Comparison of ENCODE assay signal across 34 cellular contexts in genomic region chr2:179553382-179553781, GRCh38.
"Had no signal": no experiment of that assay in that cellular context is flagged by ENCODE, and none has a peak within 500 bp of the region (broad histone marks: within the 10 kb centered on the region; RNA-seq: fewer than 3 reads in every experiment).

No MANE protein-coding gene starts in this region.

- H3K27me3 ChIP-seq: adrenal gland, ascending aorta, body of pancreas, brain microvascular endothelial cell, breast epithelium, cardiac muscle cell had no signal

- H3K27ac ChIP-seq: adrenal gland, ascending aorta, body of pancreas, brain microvascular endothelial cell, breast epithelium, cardiac muscle cell had no signal

- FAIRE-seq: astrocyte, bronchial epithelial cell had no signal

- H3K4me3 ChIP-seq: adrenal gland, ascending aorta, body of pancreas, breast epithelium, cardiac muscle cell had no signal

- DNase-seq: activated effector memory CD4-positive, alpha-beta T cell treated with anti-CD3 and anti-CD28 coated beads, Interleukin-2, amount 50 U/mL, for 16 hours; activated effector memory CD4-positive, alpha-beta T cell treated with Interleukin-2 at 50 U/mL for 16 hours; activated gamma-delta T cell; activated gamma-delta T cell treated with Interleukin-2 at 50 U/mL for 16 hours; activated naive CD4-positive, alpha-beta T cell; activated naive CD4-positive, alpha-beta T cell treated with anti-CD3 and anti-CD28 coated beads for 36 hours; activated naive CD4-positive, alpha-beta T cell treated with anti-CD3 and anti-CD28 coated beads, Interleukin-2, amount 10 ng/mL, durations not matched to agents 7 days and 5 days; activated naive CD4-positive, alpha-beta T cell treated with anti-CD3 and anti-CD28 coated beads, Interleukin-2, amount 50 U/mL, for 16 hours; activated naive CD4-positive, alpha-beta T cell treated with Interleukin-2 at 50 U/mL for 16 hours; activated naive CD8-positive, alpha-beta T cell treated with anti-CD3 and anti-CD28 coated beads for 36 hours; activated naive CD8-positive, alpha-beta T cell treated with anti-CD3 and anti-CD28 coated beads, Interleukin-2, amount 10 ng/mL, durations not matched to agents 7 days and 5 days; activated naive CD8-positive, alpha-beta T cell treated with anti-CD3 and anti-CD28 coated beads, Interleukin-2, amount 50 U/mL, for 24 hours; activated T-cell treated with anti-CD3 and anti-CD28 coated beads, Interleukin-2, amount 50 U/mL, for 1 hour; activated T-cell treated with anti-CD3 and anti-CD28 coated beads, Interleukin-2, amount 50 U/mL, for 24 hours; activated T-cell treated with anti-CD3 and anti-CD28 coated beads, Interleukin-2, amount 50 U/mL, for 4 hours; activated T-cell treated with anti-CD3 and anti-CD28 coated beads, Interleukin-2, amount 50 U/mL, for 48 hours; activated T-cell treated with anti-CD3 and anti-CD28 coated beads, Interleukin-2, amount 50 U/mL, for 72 hours; adrenal gland; amniotic stem cell; amygdala; anterior cingulate cortex; aorta; body of pancreas; brain microvascular endothelial cell; caudate nucleus; central memory CD4-positive, alpha-beta T cell; cerebellar nuclear complex had no signal

- H3K4me1 ChIP-seq: ascending aorta, breast epithelium had no signal

- H3K9me3 ChIP-seq: adrenal gland, ascending aorta, body of pancreas, breast epithelium had no signal

- ATAC-seq: activated naive CD4-positive, alpha-beta T cell treated with anti-CD3 and anti-CD28 coated beads, Interleukin-2, amount 50 U/mL, for 72 hours; activated naive CD8-positive, alpha-beta T cell treated with anti-CD3 and anti-CD28 coated beads, Interleukin-2, amount 50 U/mL, for 24 hours; activated T-cell treated with anti-CD3 and anti-CD28 coated beads, Interleukin-2, amount 50 U/mL, for 4 hours; activated T-cell treated with anti-CD3 and anti-CD28 coated beads, Interleukin-2, amount 50 U/mL, for 72 hours; activated T-helper 17 cell treated with anti-CD3 and anti-CD28 coated beads, Interleukin-2, amount 50 U/mL, for 72 hours; body of pancreas had no signal

- H3K36me3 ChIP-seq: adrenal gland, ascending aorta, brain microvascular endothelial cell, breast epithelium, cardiac muscle cell had no signal
